In genomic region chr20:59818911-59819310, GRCh38 we compare ENCODE assay signal across 20 cellular contexts.
"Had no signal": no experiment of that assay in that cellular context is flagged by ENCODE, and none has a peak within 500 bp of the region (broad histone marks: within the 10 kb centered on the region; RNA-seq: fewer than 3 reads in every experiment).

No MANE protein-coding gene starts in this region.

- H3K27me3 ChIP-seq: esophagus squamous epithelium, gastrocnemius medialis had no signal

- H3K4me3 ChIP-seq: esophagus squamous epithelium, gastrocnemius medialis, lower lobe of right lung, mucosa of descending colon, tibial nerve had no signal

- H3K27me3 Mint-ChIP-seq: activated naive CD4-positive, alpha-beta T cell treated with anti-CD3 and anti-CD28 coated beads, Interleukin-2, amount 10 ng/mL, durations not matched to agents 7 days and 5 days had no signal

- ATAC-seq: activated T-cell treated with anti-CD3 and anti-CD28 coated beads, Interleukin-2, amount 50 U/mL, for 72 hours; effector memory CD8-positive, alpha-beta T cell; gastrocnemius medialis; left colon; lower lobe of right lung; mucosa of descending colon; T-cell had no signal

- H3K4me1 ChIP-seq: gastrocnemius medialis had no signal

- H3K27ac Mint-ChIP-seq: activated naive CD4-positive, alpha-beta T cell treated with anti-CD3 and anti-CD28 coated beads, Interleukin-2, amount 10 ng/mL, durations not matched to agents 7 days and 5 days; activated T-cell treated with anti-CD3 and anti-CD28 coated beads, Interleukin-2, amount 50 U/mL, for 72 hours; effector memory CD8-positive, alpha-beta T cell; naive B cell; T-cell had no signal

- H3K27ac ChIP-seq: esophagus squamous epithelium, gastrocnemius medialis, lower lobe of right lung, tibial nerve had no signal

- H3K9me3 Mint-ChIP-seq: activated naive CD4-positive, alpha-beta T cell treated with anti-CD3 and anti-CD28 coated beads, Interleukin-2, amount 10 ng/mL, durations not matched to agents 7 days and 5 days; activated T-cell treated with anti-CD3 and anti-CD28 coated beads, Interleukin-2, amount 50 U/mL, for 72 hours; effector memory CD8-positive, alpha-beta T cell; T-cell had no signal

- H3K4me3 Mint-ChIP-seq: activated naive CD4-positive, alpha-beta T cell treated with anti-CD3 and anti-CD28 coated beads, Interleukin-2, amount 10 ng/mL, durations not matched to agents 7 days and 5 days; activated T-cell treated with anti-CD3 and anti-CD28 coated beads, Interleukin-2, amount 50 U/mL, for 72 hours; effector memory CD8-positive, alpha-beta T cell; naive B cell; T-cell had no signal

- H3K36me3 Mint-ChIP-seq: activated naive CD4-positive, alpha-beta T cell treated with anti-CD3 and anti-CD28 coated beads, Interleukin-2, amount 10 ng/mL, durations not matched to agents 7 days and 5 days; naive B cell; T-cell had no signal

- DNase-seq: activated CD4-positive, alpha-beta T cell treated with anti-CD3 and anti-CD28 coated beads, Interleukin-2, amount 50 U/mL, for 48 hours; activated effector memory CD4-positive, alpha-beta T cell treated with anti-CD3 and anti-CD28 coated beads, Interleukin-2, amount 50 U/mL, for 16 hours; activated naive CD4-positive, alpha-beta T cell treated with anti-CD3 and anti-CD28 coated beads, Interleukin-2, amount 10 ng/mL, durations not matched to agents 7 days and 5 days; activated T-cell treated with anti-CD3 and anti-CD28 coated beads, Interleukin-2, amount 50 U/mL, for 72 hours; amygdala; effector memory CD8-positive, alpha-beta T cell; esophagus squamous epithelium; gastrocnemius medialis; left colon; lower lobe of right lung; mesendoderm; mucosa of descending colon; naive B cell; occipital lobe; stimulated activated CD4-positive, alpha-beta T cell treated with anti-CD3 and anti-CD28 coated beads, Interleukin-4, amount 100 ng/mL, for 1 hour; stimulated activated naive CD4-positive, alpha-beta T cell treated with Interleukin-2 at 50 U/mL for 16 hours had no signal

- H3K36me3 ChIP-seq: esophagus squamous epithelium, gastrocnemius medialis, lower lobe of right lung, tibial nerve had no signal

- H3K9me3 ChIP-seq: esophagus squamous epithelium, gastrocnemius medialis, lower lobe of right lung, mucosa of descending colon, tibial nerve had no signal

- H3K4me1 Mint-ChIP-seq: activated naive CD4-positive, alpha-beta T cell treated with anti-CD3 and anti-CD28 coated beads, Interleukin-2, amount 10 ng/mL, durations not matched to agents 7 days and 5 days; naive B cell; T-cell had no signal

- FAIRE-seq: keratinocyte, TTC549 had no signal
